23 cellular contexts compared by ENCODE assay signal in genomic region chr1:5911871-5912271, GRCh38.
DNase-seq lines count a peak whose midpoint lies in the region; ATAC-seq, FAIRE-seq and TF ChIP-seq lines count a peak whose summit lies in the region.
"Had no signal": no experiment of that assay in that cellular context is flagged by ENCODE, and none has a peak within 500 bp of the region (broad histone marks: within the 10 kb centered on the region; RNA-seq: fewer than 3 reads in every experiment).

No MANE protein-coding gene starts in this region.

- H3K36me3 Mint-ChIP-seq in GM23338 (ENCODE audit: low read depth), result no peaks in the 10 kb centered on the region
- H3K36me3 Mint-ChIP-seq in T-cell, result peaks cover 6% of the 10 kb centered on the region

- peak overlapping the region; percentile 88 for H3K27ac ChIP-seq in A673 (ENCODE audit: low read depth, low read length, poor library complexity, severe bottlenecking)
- H3K27ac ChIP-seq in GM23338 (ENCODE audit: low read depth), result no peak overlapping the region
- no peak overlapping the region for H3K27ac ChIP-seq in H1 (ENCODE audit: low read depth, low read length)
- H3K27ac ChIP-seq in osteoblast (ENCODE audit: low read depth, low read length), result no peak overlapping the region
- H3K27ac ChIP-seq: A549, KMS-11, SJCRH30 had no signal

- no peak for TF ChIP-seq RAD21 in H1 (IDR thresholded peaks at IDR 0.05 in 1 of 2, conservative IDR thresholded peaks at IDR 0.05 in 1 of 2; ENCODE audit: low read depth in 2 of 2, low read length in 2 of 2)

- H2AFZ ChIP-seq in GM23338, result no peak overlapping the region
- H2AFZ ChIP-seq in H1 (ENCODE audit: low read length), result no peak overlapping the region
- no peak overlapping the region for H2AFZ ChIP-seq in osteoblast (ENCODE audit: low read length)

- H3K27ac Mint-ChIP-seq in GM23338, result peak overlapping the region; percentile 67
- no peak overlapping the region for H3K27ac Mint-ChIP-seq in T-cell

- TF ChIP-seq POLR2A in H1 (IDR thresholded peaks at IDR 0.05; ENCODE audit: control extremely low read depth in 1 of 2, low read depth in 2 of 2, low read length in 2 of 2), result no peak

- H3K4me3 ChIP-seq in A673 (ENCODE audit: low read depth, low read length, poor library complexity, severe bottlenecking) (no peak overlapping the region), GM23338 (no peak overlapping the region), H1 (ENCODE audit: extremely low read depth in 1 of 4, insufficient read depth in 2 of 4, low read depth in 3 of 4, low read length in 4 of 4) (no peak overlapping the region), osteoblast (ENCODE audit: insufficient read depth, low read length) (no peak overlapping the region)
- H3K4me3 ChIP-seq: A549, HAP-1, SJCRH30 had no signal

- TF ChIP-seq EP300 in H1 (IDR thresholded peaks at IDR 0.05; ENCODE audit: borderline replicate concordance in 1 of 2, low read depth in 2 of 2, low read length in 2 of 2), result no peak

- no peak overlapping the region; the same call in 1 of the 2 replicates for H2BK12ac ChIP-seq in H1 (ENCODE audit: low read depth, low read length)

- no peak overlapping the region for H3K9ac ChIP-seq in H1 (replicated peaks in 1 of 4; ENCODE audit: extremely low read depth in 1 of 4, low read depth in 3 of 4, low read length in 3 of 4)
- H3K9ac ChIP-seq: KMS-11 had no signal

- POLR2A ChIA-PET in A673 (lab: Charles Lee; ENCODE audit: low non-redundant PET) (no interaction called here), H1 (lab: Charles Lee; ENCODE audit: partially characterized antibody) (no interaction called here), T-cell (lab: Charles Lee) (interaction anchor here in 1 of 2 donors (0.6 kb wide), 1 partner anchor 20 kb away, joined by 5 read pairs; no protein-coding TSS in a partner anchor)

- DNase-seq in A673 (ENCODE audit: low spot score), result no peak
- no peak for DNase-seq in GM23338 (ENCODE audit: low spot score)
- DNase-seq in H1 (ENCODE audit: low read depth in 1 of 2, low spot score in 2 of 2), result peak in 1 of 2 experiments; percentile 33
- peak; percentile 53 for DNase-seq in osteoblast (ENCODE audit: insufficient read length, low spot score, missing footprints)
- no peak for DNase-seq in HCEC 1CT
- DNase-seq in DMS53 (lab: John Stamatoyannopoulos, UW), result no peak
- DNase-seq in T-cell, result no peak
- DNase-seq: CD4-positive, CD25-positive, alpha-beta regulatory T cell; DMS79 treated with DMSO at 0.1 percent for 48 hours; NCI-H1694; NCI-H2081; NCI-H2171 treated with DMSO at 0.1 percent for 48 hours; NCI-H524 treated with DMSO at 0.1 percent for 48 hours; NCI-H82; OCI-M1; SJCRH30 had no signal

- no peak overlapping the region for H2BK20ac ChIP-seq in H1 (ENCODE audit: low read length)

- peak overlapping the region; percentile 98 for H2BK15ac ChIP-seq in H1 (ENCODE audit: low read length)

- WGBS in H1 (ENCODE audit: extremely low coverage in 1 of 2, insufficient coverage in 1 of 2, insufficient read length in 1 of 2, insufficient replicate concordance in 2 of 2, low coverage in 1 of 2, low lambda C conversion rate in 2 of 2, missing lambda C conversion rate in 1 of 2), 2 experiments, result 95% methylated on average over 19 of the region's 19 CpGs; no CpG with 5 or more reads in 1 of the 2 experiments

- H4K8ac ChIP-seq in H1 (ENCODE audit: extremely low read depth, insufficient read depth, low read length), result peak overlapping the region; percentile 57; the same call in 1 of the 2 replicates

- H3K4me1 ChIP-seq in A673 (ENCODE audit: insufficient read depth, low read length, poor library complexity, severe bottlenecking), result peaks cover 69% of the 10 kb centered on the region
- no peaks in the 10 kb centered on the region for H3K4me1 ChIP-seq in GM23338 (ENCODE audit: insufficient read depth)
- peaks cover 0 to 10% (median 2%) of the 10 kb centered on the region in 4 experiments; a peak in 2 of 7 replicates for H3K4me1 ChIP-seq in H1 (replicated peaks in 1 of 4; ENCODE audit: control insufficient read depth in 3 of 4, insufficient read depth in 4 of 4, low read length in 3 of 4)
- peaks cover 6% of the 10 kb centered on the region for H3K4me1 ChIP-seq in osteoblast (ENCODE audit: insufficient read depth, low read length)
- H3K4me1 ChIP-seq: A549, HAP-1, SJCRH30 had no signal

- no peak overlapping the region for H4K5ac ChIP-seq in H1 (ENCODE audit: insufficient read length, low read depth, low read length)

- no peaks in the 10 kb centered on the region for H3F3A ChIP-seq in GM23338 (replicated peaks; ENCODE audit: low read depth)

- H2AK5ac ChIP-seq in H1 (ENCODE audit: low read depth, low read length), result no peak overlapping the region

- no peaks in the 10 kb centered on the region for H3K23me2 ChIP-seq in H1 (ENCODE audit: low read depth, low read length)

- H2BK120ac ChIP-seq in H1 (replicated peaks; ENCODE audit: low read depth, low read length), result no peak overlapping the region

- no peak for ATAC-seq in GM23338
- ATAC-seq in HG03457 (IDR thresholded peaks at IDR 0.05; ENCODE audit: unreplicated experiment), result no peak
- ATAC-seq in T-cell (replicated peaks in 1 of 4), result no peak
- ATAC-seq: A549 had no signal

- no peak for TF ChIP-seq CTCF in A673 (conservative IDR thresholded peaks at IDR 0.05; ENCODE audit: low read depth, low read length)
- no peak for TF ChIP-seq CTCF in GM23338 (conservative IDR thresholded peaks at IDR 0.05; ENCODE audit: low read depth in 2 of 2)
- TF ChIP-seq CTCF in H1 (IDR thresholded peaks at IDR 0.05; ENCODE audit: control extremely low read depth in 1 of 3, insufficient read depth in 1 of 3, low read depth in 1 of 3, low read length in 3 of 3), result no peak
- TF ChIP-seq CTCF in osteoblast (IDR thresholded peaks at IDR 0.05; ENCODE audit: extremely low read depth, low read depth, low read length), result no peak

- H3K36me3 ChIP-seq in A673 (ENCODE audit: insufficient read depth, low read length, poor library complexity, severe bottlenecking), result no peaks in the 10 kb centered on the region
- no peaks in the 10 kb centered on the region for H3K36me3 ChIP-seq in GM23338 (ENCODE audit: insufficient read depth)
- no peaks in the 10 kb centered on the region for H3K36me3 ChIP-seq in H1 (ENCODE audit: control insufficient read depth in 2 of 4, insufficient read depth in 4 of 4, low read length in 3 of 4)
- H3K36me3 ChIP-seq in osteoblast (ENCODE audit: insufficient read depth, low read length), result no peaks in the 10 kb centered on the region
- H3K36me3 ChIP-seq: BE2C, HAP-1, SJCRH30 had no signal

- no peak overlapping the region for H3K23ac ChIP-seq in H1 (ENCODE audit: insufficient read length)

- H3K4me1 Mint-ChIP-seq in GM23338 (peaks cover 17% of the 10 kb centered on the region), T-cell (peaks cover 5 to 7% (median 6%) of the 10 kb centered on the region in 3 donors)

- CTCF ChIA-PET in A673 (lab: Charles Lee) (no interaction called here), H1 (lab: Charles Lee; ENCODE audit: partially characterized antibody) (no interaction called here), T-cell (lab: Charles Lee) (no interaction called here)

- no peak overlapping the region for H3K56ac ChIP-seq in H1 (replicated peaks; ENCODE audit: insufficient read length, low read depth, low read length)

- no TSS peak for BruUV-seq in A673 (replicated peaks; lab: Mats Ljungman, UMichigan)

- no peak overlapping the region for H3K4me3 Mint-ChIP-seq in GM23338
- H3K4me3 Mint-ChIP-seq in T-cell, result no peak overlapping the region

- H3K27me3 Mint-ChIP-seq in GM23338 (ENCODE audit: insufficient read depth, low read depth, poor library complexity) (peaks cover 11% of the 10 kb centered on the region), T-cell (no peaks in the 10 kb centered on the region)
- H3K27me3 Mint-ChIP-seq: CD4-positive, CD25-positive, alpha-beta regulatory T cell had no signal

- H3K9me2 ChIP-seq in GM23338 (ENCODE audit: insufficient read depth), result no peaks in the 10 kb centered on the region

- H3K9me3 ChIP-seq in A673 (ENCODE audit: low read depth, low read length, poor library complexity, severe bottlenecking) (no peaks in the 10 kb centered on the region), H1 (ENCODE audit: insufficient read depth in 2 of 2, low read depth in 1 of 2, low read length in 1 of 2) (no peaks in the 10 kb centered on the region), osteoblast (ENCODE audit: low read depth, low read length) (no peaks in the 10 kb centered on the region)
- H3K9me3 ChIP-seq: A549, BE2C, HAP-1, SJCRH30 had no signal

- intact Hi-C loops in A673 (cut with micrococcal nuclease; ENCODE audit: unreplicated experiment), result no loop called here

- FAIRE-seq in H1 (lab: Jason Lieb, UNC), result no peak
- FAIRE-seq: A549, HTR-8/SVneo, RCC 7860 had no signal

- no peak overlapping the region for H3K14ac ChIP-seq in H1 (ENCODE audit: insufficient read length)

- H4K20me1 ChIP-seq in GM23338 (replicated peaks; ENCODE audit: insufficient read depth) (no peaks in the 10 kb centered on the region), H1 (replicated peaks in 1 of 2; ENCODE audit: control insufficient read depth in 1 of 2, insufficient read depth in 2 of 2, low read length in 2 of 2) (peaks cover 2 to 3% of the 10 kb centered on the region in 2 experiments), osteoblast (ENCODE audit: insufficient read depth, low read length) (peaks cover 2% of the 10 kb centered on the region)

- no peak overlapping the region for H3K4ac ChIP-seq in H1 (replicated peaks; ENCODE audit: insufficient read length, low read depth, low read length)

- H3K18ac ChIP-seq in H1 (ENCODE audit: extremely low read depth, low read length), result no peak overlapping the region

- no peaks in the 10 kb centered on the region for H3K79me1 ChIP-seq in H1 (ENCODE audit: low read depth, low read length)

- H3K79me2 ChIP-seq in GM23338 (replicated peaks; ENCODE audit: insufficient read depth), result no peaks in the 10 kb centered on the region
- H3K79me2 ChIP-seq in H1 (ENCODE audit: control insufficient read depth in 1 of 2, insufficient read depth in 2 of 2, low read length in 2 of 2), result no peaks in the 10 kb centered on the region
- no peaks in the 10 kb centered on the region for H3K79me2 ChIP-seq in osteoblast (ENCODE audit: insufficient read depth, low read length)

- no peak overlapping the region for H4K91ac ChIP-seq in H1 (replicated peaks; ENCODE audit: insufficient read length, low read length)

- H2BK5ac ChIP-seq in H1 (ENCODE audit: low read depth, low read length), result no peak overlapping the region

- H3K27me3 ChIP-seq in A673 (replicated peaks; ENCODE audit: insufficient read depth, low read depth, low read length, poor library complexity) (no peaks in the 10 kb centered on the region), GM23338 (ENCODE audit: insufficient read depth) (no peaks in the 10 kb centered on the region), H1 (replicated peaks in 1 of 4; ENCODE audit: control insufficient read depth in 3 of 4, extremely low read depth in 1 of 4, insufficient read depth in 3 of 4, low read length in 3 of 4) (no peaks in the 10 kb centered on the region), osteoblast (ENCODE audit: insufficient read depth, low read length) (no peaks in the 10 kb centered on the region)
- H3K27me3 ChIP-seq: BE2C, SJCRH30 had no signal

- no peak overlapping the region for H3K4me2 ChIP-seq in GM23338
- no peak overlapping the region for H3K4me2 ChIP-seq in H1 (ENCODE audit: insufficient read depth in 1 of 2, low read depth in 2 of 2, low read length in 2 of 2)
- H3K4me2 ChIP-seq in osteoblast (ENCODE audit: insufficient read depth, low read length), result no peak overlapping the region
- H3K4me2 ChIP-seq: A549, KMS-11 had no signal

- no peaks in the 10 kb centered on the region for H3K9me3 Mint-ChIP-seq in GM23338
- no peaks in the 10 kb centered on the region for H3K9me3 Mint-ChIP-seq in T-cell
- H3K9me3 Mint-ChIP-seq: CD4-positive, CD25-positive, alpha-beta regulatory T cell had no signal
